ENCODE assay signal across 20 cellular contexts in the genomic region with DNA sequence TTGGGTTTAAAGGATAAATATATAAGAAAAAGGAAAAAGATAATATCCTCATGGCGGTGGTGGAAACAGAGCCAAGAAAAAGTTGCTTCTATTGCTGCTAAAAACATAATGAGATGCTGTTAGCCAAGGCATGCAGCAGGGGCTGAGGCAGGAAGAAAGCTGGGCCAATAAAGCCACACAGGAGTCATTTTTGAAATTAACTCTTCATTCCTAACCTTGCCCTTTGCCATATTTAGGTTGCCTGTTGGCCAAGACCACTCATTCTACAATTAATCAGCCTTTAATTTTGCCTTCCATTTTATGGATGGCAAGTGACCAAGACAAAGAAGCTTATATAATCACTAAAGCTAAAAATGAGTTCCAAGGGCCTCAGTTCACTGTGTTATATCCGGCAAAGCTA.
"Had no signal": no experiment of that assay in that cellular context is flagged by ENCODE, and none has a peak within 500 bp of the region (broad histone marks: within the 10 kb centered on the region; RNA-seq: fewer than 3 reads in every experiment).

No MANE protein-coding gene starts in this region.

- H3K4me3 ChIP-seq: esophagus squamous epithelium, lung, psoas muscle, spleen, stomach had no signal

- H3K4me3 Mint-ChIP-seq: immature natural killer cell had no signal

- H3K9me3 Mint-ChIP-seq: immature natural killer cell had no signal

- H3K4me1 ChIP-seq: foreskin keratinocyte, psoas muscle had no signal

- ATAC-seq: foreskin keratinocyte, left ventricle myocardium superior, psoas muscle, sciatic nerve had no signal

- FAIRE-seq: keratinocyte had no signal

- H3K9me3 ChIP-seq: esophagus squamous epithelium, neutrophil, psoas muscle, spleen, stomach had no signal

- H3K27me3 ChIP-seq: esophagus squamous epithelium, foreskin keratinocyte, neutrophil, spleen, stomach had no signal

- DNase-seq: cortex of kidney; effector memory CD4-positive, alpha-beta T cell; esophagus squamous epithelium; foreskin keratinocyte; immature natural killer cell; left ventricle myocardium superior; mesenchymal stem cell; midbrain; psoas muscle; spleen; stimulated activated CD4-positive, alpha-beta T cell treated with anti-CD3 and anti-CD28 coated beads, Interleukin-15, amount 100 ng/mL, for 24 hours; stimulated activated CD4-positive, alpha-beta T cell treated with anti-CD3 and anti-CD28 coated beads, Interleukin-1b, Interleukin-23, amount 100 ng/mL, for 48 hours; stimulated activated CD4-positive, alpha-beta T cell treated with anti-CD3 and anti-CD28 coated beads, Interleukin-4, amount 100 ng/mL, for 24 hours; stimulated activated naive CD4-positive, alpha-beta T cell; stomach; trophoblast cell had no signal
